11 cellular contexts compared by ENCODE assay signal in genomic region chr1:160625725-160626498, GRCh38. TPM values are rescaled to one million over a fixed set of nuclear protein-coding genes. Genes with fewer than 3 reads are reported as not detected.
A peak's percentile ranks its signal among the peaks of the same experiment; 100 is the strongest.
DNase-seq lines count a peak whose midpoint lies in the region; ATAC-seq and TF ChIP-seq lines count a peak whose summit lies in the region.
"Had no signal": no experiment of that assay in that cellular context is flagged by ENCODE, and none has a peak within 500 bp of the region (broad histone marks: within the 10 kb centered on the region; RNA-seq: fewer than 3 reads in every experiment).

No MANE protein-coding gene starts in this region.

- H3K9me3 ChIP-seq in SU-DHL-6 (ENCODE audit: insufficient read depth, low read length) (no peaks in the 10 kb centered on the region), SJCRH30 (replicated peaks) (no peaks in the 10 kb centered on the region)
- H3K9me3 ChIP-seq: body of pancreas had no signal

- no peaks in the 10 kb centered on the region for H4K20me1 ChIP-seq in SU-DHL-6 (ENCODE audit: low read depth, low read length)

- DNase-seq in GM12865 (ENCODE audit: low read depth), result peak; percentile 58
- peak; percentile 38 for DNase-seq in activated effector memory CD4-positive, alpha-beta T cell treated with Interleukin-2 at 50 U/mL for 16 hours
- peak; percentile 80 for DNase-seq in stimulated activated CD4-positive, alpha-beta T cell treated with anti-CD3 and anti-CD28 coated beads, Interleukin-1b, Interleukin-23, amount 100 ng/mL, for 48 hours
- no peak for DNase-seq in SJCRH30
- DNase-seq in NCI-H2029 treated with DMSO at 0.1 percent for 48 hours (lab: John Stamatoyannopoulos, UW), result no peak
- DNase-seq in glomerular visceral epithelial cell (ENCODE audit: extremely low spot score), result no peak
- DNase-seq: body of pancreas, Calu3, SHP77 had no signal

- TF ChIP-seq CTCF in GM12865 (IDR thresholded peaks at IDR 0.05; ENCODE audit: insufficient read depth, low read depth, low read length, missing control alignments) (no peak), SU-DHL-6 (IDR thresholded peaks at IDR 0.05; ENCODE audit: insufficient read depth, low read length, poor library complexity, severe bottlenecking) (no peak)

- H3K27me3 ChIP-seq in SU-DHL-6 (ENCODE audit: low read length), result no peaks in the 10 kb centered on the region
- H3K27me3 ChIP-seq in SJCRH30, result no peaks in the 10 kb centered on the region
- H3K27me3 ChIP-seq: body of pancreas had no signal

- no peak for ATAC-seq in HG02870 (IDR thresholded peaks at IDR 0.05; ENCODE audit: unreplicated experiment)
- ATAC-seq: body of pancreas had no signal

- peak overlapping the region; percentile 97 for H3K27ac ChIP-seq in SU-DHL-6 (ENCODE audit: low read depth, low read length)
- H3K27ac ChIP-seq in SJCRH30, result no peak overlapping the region
- H3K27ac ChIP-seq: body of pancreas had no signal

- H2AFZ ChIP-seq in SU-DHL-6 (ENCODE audit: low read depth, low read length, severe bottlenecking), result no peak overlapping the region

- H3K79me2 ChIP-seq in SU-DHL-6 (ENCODE audit: insufficient read depth, low read length), result peaks cover 14% of the 10 kb centered on the region; the same call in 1 of the 2 replicates

- H3K4me3 ChIP-seq in GM12865 (ENCODE audit: low read depth, low read length) (peak overlapping the region; percentile 33), SU-DHL-6 (ENCODE audit: insufficient read depth, low read length, poor library complexity, severe bottlenecking) (no peak overlapping the region), SJCRH30 (no peak overlapping the region)
- H3K4me3 ChIP-seq: body of pancreas had no signal

- peaks cover 74% of the 10 kb centered on the region for H3F3A ChIP-seq in SU-DHL-6 (ENCODE audit: insufficient read depth)

- H3K4me1 ChIP-seq in SJCRH30, result peaks cover 9% of the 10 kb centered on the region
- H3K4me1 ChIP-seq: body of pancreas had no signal

- H3K36me3 ChIP-seq in SU-DHL-6 (ENCODE audit: low read length) (no peaks in the 10 kb centered on the region), SJCRH30 (no peaks in the 10 kb centered on the region)

- peak overlapping the region; percentile 58 for H3K9ac ChIP-seq in SU-DHL-6 (ENCODE audit: low read length)

- H3K4me2 ChIP-seq in SU-DHL-6 (ENCODE audit: low read depth, low read length, poor library complexity, severe bottlenecking), result peak overlapping the region; percentile 70

- no peaks in the 10 kb centered on the region for H3K9me2 ChIP-seq in SU-DHL-6 (replicated peaks; ENCODE audit: insufficient read depth, low read length)

RNA-seq across cellular contexts. Expression of gene SLAMF1, which starts 20.9 kb away (rescaled TPM):
- not detected in 2 replicates for total RNA-seq in SJCRH30 (2014; rRNA removed; shearing (Covaris generic))
- total RNA-seq: body of pancreas, Calu3 had no signal

RNA-seq across cellular contexts. Expression of gene CD84, which starts 46.6 kb away (rescaled TPM):
- not detected in 2 replicates for total RNA-seq in SJCRH30 (2014; rRNA removed; shearing (Covaris generic))
- total RNA-seq: Calu3 had no signal

Comparison
In these comparisons a context has a peak if more than half of its experiments do, and no peak if none do; other contexts are left out.
1. DNase-seq: peak in GM12865 (single experiment), activated effector memory CD4-positive, alpha-beta T cell treated with Interleukin-2 at 50 U/mL for 16 hours (single experiment) and stimulated activated CD4-positive, alpha-beta T cell treated with anti-CD3 and anti-CD28 coated beads, Interleukin-1b, Interleukin-23, amount 100 ng/mL, for 48 hours (single experiment); none in SJCRH30 (0 of 2), NCI-H2029 treated with DMSO at 0.1 percent for 48 hours (single experiment) and glomerular visceral epithelial cell (single experiment).